26 cellular contexts compared by ENCODE assay signal in genomic region chr16:78146807-78147206, GRCh38.
"Had no signal": no experiment of that assay in that cellular context is flagged by ENCODE, and none has a peak within 500 bp of the region (broad histone marks: within the 10 kb centered on the region; RNA-seq: fewer than 3 reads in every experiment).

No MANE protein-coding gene starts in this region.

- H3K4me3 Mint-ChIP-seq: dendritic cell treated with granulocyte-macrophage colony-stimulating factor and Interleukin-4, amounts not matched to agents 40 ng/mL and 50 ng/mL, for 4 days; memory B cell; natural killer cell; neural crest cell; stimulated activated memory B cell treated with anti-CD40 and anti-IgM and Interleukin-4, amounts not matched to agents 10 μg/mL and 1 μg/mL and 100 μg/mL, for 72 hours; type B pancreatic cell had no signal

- H3K4me1 Mint-ChIP-seq: memory B cell; neural crest cell; stimulated activated memory B cell treated with anti-CD40 and anti-IgM and Interleukin-4, amounts not matched to agents 10 μg/mL and 1 μg/mL and 100 μg/mL, for 72 hours had no signal

- H3K36me3 Mint-ChIP-seq: natural killer cell had no signal

- H3K9me3 ChIP-seq: colonic mucosa, gastrocnemius medialis, heart left ventricle, neutrophil, prostate gland, right atrium auricular region, sigmoid colon, testis, tibial artery had no signal

- H3K9ac ChIP-seq: parathyroid adenoma had no signal

- DNase-seq: colonic mucosa; effector CD8-positive, alpha-beta T cell; erythroblast; gastrocnemius medialis; heart left ventricle; kidney; natural killer cell; sigmoid colon; stimulated activated CD4-positive, alpha-beta T cell treated with anti-CD3 and anti-CD28 coated beads, Interleukin-2, amount 100 ng/mL, for 24 hours; stimulated activated CD4-positive, alpha-beta T cell treated with anti-CD3 and anti-CD28 coated beads, Interleukin-4, amount 100 ng/mL, for 24 hours; stimulated activated naive CD8-positive, alpha-beta T cell treated with anti-CD3 and anti-CD28 coated beads, Interleukin-15, Interleukin-2, amounts not matched to agents 100 U/mL and 50 U/mL, for 24 hours; substantia nigra; testis; tibial artery had no signal

- H3K9me3 Mint-ChIP-seq: dendritic cell treated with granulocyte-macrophage colony-stimulating factor and Interleukin-4, amounts not matched to agents 40 ng/mL and 50 ng/mL, for 4 days; memory B cell; natural killer cell; neural crest cell; stimulated activated memory B cell treated with anti-CD40 and anti-IgM and Interleukin-4, amounts not matched to agents 10 μg/mL and 1 μg/mL and 100 μg/mL, for 72 hours; type B pancreatic cell had no signal

- H3K27me3 ChIP-seq: colonic mucosa, gastrocnemius medialis, heart left ventricle, hepatocyte, neutrophil, right atrium auricular region, sigmoid colon, testis, tibial artery had no signal

- H3K79me2 ChIP-seq: hepatocyte, parathyroid adenoma had no signal

- H3K4me2 ChIP-seq: hepatocyte had no signal

- H3K27ac Mint-ChIP-seq: dendritic cell treated with granulocyte-macrophage colony-stimulating factor and Interleukin-4, amounts not matched to agents 40 ng/mL and 50 ng/mL, for 4 days; memory B cell; natural killer cell; stimulated activated memory B cell treated with anti-CD40 and anti-IgM and Interleukin-4, amounts not matched to agents 10 μg/mL and 1 μg/mL and 100 μg/mL, for 72 hours; type B pancreatic cell had no signal

- H3K27ac ChIP-seq: colonic mucosa, gastrocnemius medialis, heart left ventricle, hepatocyte, neutrophil, parathyroid adenoma, prostate gland, right atrium auricular region, sigmoid colon, testis, tibial artery had no signal

- H3K4me3 ChIP-seq: colonic mucosa, gastrocnemius medialis, heart left ventricle, hepatocyte, lung, prostate gland, right atrium auricular region, sigmoid colon, testis, tibial artery had no signal

- H3K4me1 ChIP-seq: colonic mucosa, gastrocnemius medialis, prostate gland, right atrium auricular region, sigmoid colon, testis had no signal

- H2AFZ ChIP-seq: hepatocyte, parathyroid adenoma had no signal

- ATAC-seq: gastrocnemius medialis; heart left ventricle; left lobe of liver; natural killer cell; stimulated activated memory B cell treated with anti-CD40 and anti-IgM and Interleukin-4, amounts not matched to agents 10 μg/mL and 1 μg/mL and 100 μg/mL, for 72 hours; stimulated activated naive CD8-positive, alpha-beta T cell treated with anti-CD3 and anti-CD28 coated beads, Interleukin-15, Interleukin-2, amounts not matched to agents 100 U/mL and 50 U/mL, for 24 hours had no signal

- FAIRE-seq: kidney had no signal

- H3K27me3 Mint-ChIP-seq: dendritic cell treated with granulocyte-macrophage colony-stimulating factor and Interleukin-4, amounts not matched to agents 40 ng/mL and 50 ng/mL, for 4 days; memory B cell; stimulated activated memory B cell treated with anti-CD40 and anti-IgM and Interleukin-4, amounts not matched to agents 10 μg/mL and 1 μg/mL and 100 μg/mL, for 72 hours; type B pancreatic cell had no signal

- H3K36me3 ChIP-seq: colonic mucosa, gastrocnemius medialis, heart left ventricle, neutrophil, prostate gland, right atrium auricular region, sigmoid colon had no signal
